In genomic region chr1:106836708-106837107, GRCh38 we compare ENCODE assay signal across 1 cellular context.
TF ChIP-seq lines count a peak whose summit lies in the region.

No MANE protein-coding gene starts in this region.

TF ChIP-seq in K562, 482 proteins besides CTCF, POLR2A, EP300 and RAD21 (continued from another document):
- no peak for TF ChIP-seq ARID3B (CRISPR knock-in tag; IDR thresholded peaks at IDR 0.05; ENCODE audit: borderline replicate concordance)
